Comparison of ENCODE assay signal across 1 cellular context in genomic region chr19:48965033-48965805, GRCh38.
A peak's percentile ranks its signal among the peaks of the same experiment; 100 is the strongest.
TF ChIP-seq lines count a peak whose summit lies in the region.

Gene FTL (plus strand): TSS chr19:48965309. CDS start chr19:48965508, 199 bp downstream.

TF ChIP-seq in K562, 482 proteins besides CTCF, POLR2A, EP300 and RAD21 (continued from another document and continues in another):
- TF ChIP-seq ZNF408 (CRISPR knock-in tag; IDR thresholded peaks at IDR 0.05; ENCODE audit: low read depth) (no peak), POLR2H (tag; IDR thresholded peaks at IDR 0.05; ENCODE audit: low read depth) (peak; percentile 99), JUND (IDR thresholded peaks at IDR 0.05; ENCODE audit: borderline replicate concordance, low read depth, low read length) (peak; percentile 59; the same call in 1 of the 2 replicates), JUND (tag; IDR thresholded peaks at IDR 0.05; ENCODE audit: borderline replicate concordance, low read depth, low read length) (peak; percentile 30; the same call in 1 of the 3 replicates), ATF1 (CRISPR knock-in tag; IDR thresholded peaks at IDR 0.05) (no peak), ATF1 (tag; IDR thresholded peaks at IDR 0.05) (peak; percentile 45), ZNF347 (CRISPR knock-in tag; IDR thresholded peaks at IDR 0.05; ENCODE audit: low read depth) (no peak), DNMT1 (IDR thresholded peaks at IDR 0.05) (peak; percentile 98), FOXK2 (conservative IDR thresholded peaks at IDR 0.05 in 1 of 2, IDR thresholded peaks at IDR 0.05 in 1 of 2; ENCODE audit: low read depth in 2 of 2) (peak; percentile 87 to 90; a peak in 3 of 4 replicates), NR4A1 (CRISPR knock-in tag; IDR thresholded peaks at IDR 0.05) (no peak), NR4A1 (tag; IDR thresholded peaks at IDR 0.05) (0 out of 2 replicates have a peak, but pooled peaks have one; percentile 31), ZNF445 (CRISPR knock-in tag; IDR thresholded peaks at IDR 0.05; ENCODE audit: low read depth) (no peak), GABPB2 (CRISPR knock-in tag; conservative IDR thresholded peaks at IDR 0.05) (no peak), CBFA2T2 (conservative IDR thresholded peaks at IDR 0.05) (no peak), ZFX (CRISPR knock-in tag; IDR thresholded peaks at IDR 0.05) (peak; percentile 61), ZBTB26 (CRISPR knock-in tag; IDR thresholded peaks at IDR 0.05) (peak; percentile 89), CEBPG (CRISPR knock-in tag; IDR thresholded peaks at IDR 0.05) (peak; percentile 50; the same call in 1 of the 2 replicates), CEBPG (tag; conservative IDR thresholded peaks at IDR 0.05 in 1 of 2, IDR thresholded peaks at IDR 0.05 in 1 of 2) (peak; percentile 76 to 85; a peak in 3 of 4 replicates), CHD2 (IDR thresholded peaks at IDR 0.05; ENCODE audit: low read depth, low read length) (peak; percentile 8; the same call in 1 of the 2 replicates), GTF2E2 (tag; IDR thresholded peaks at IDR 0.05) (peak; percentile 99), ARID3B (CRISPR knock-in tag; IDR thresholded peaks at IDR 0.05; ENCODE audit: borderline replicate concordance) (no peak), ZNF197 (CRISPR knock-in tag; IDR thresholded peaks at IDR 0.05; ENCODE audit: low read depth) (peak; percentile 54; the same call in 1 of the 2 replicates), ZNF282 (CRISPR knock-in tag; IDR thresholded peaks at IDR 0.05) (peak; percentile 95; the same call in 1 of the 2 replicates), STAT6 (CRISPR knock-in tag; IDR thresholded peaks at IDR 0.05) (peak; percentile 81; the same call in 1 of the 2 replicates), VEZF1 (CRISPR knock-in tag; IDR thresholded peaks at IDR 0.05) (peak; percentile 96), SPI1 (IDR thresholded peaks at IDR 0.05; ENCODE audit: borderline replicate concordance, low read depth, low read length) (peak; percentile 6; the same call in 1 of the 2 replicates), HMGN3 (IDR thresholded peaks at IDR 0.05; ENCODE audit: borderline replicate concordance, extremely low read depth, insufficient read length, low read depth, low read length) (peak; percentile 81), WHSC1 (IDR thresholded peaks at IDR 0.05; ENCODE audit: low read length) (no peak), MYBL2 (IDR thresholded peaks at IDR 0.05; ENCODE audit: low read depth) (no peak), MYBL2 (CRISPR knock-in tag; IDR thresholded peaks at IDR 0.05; ENCODE audit: borderline replicate concordance) (no peak), PRMT5 (CRISPR knock-in tag; IDR thresholded peaks at IDR 0.05) (no peak), PKNOX1 (IDR thresholded peaks at IDR 0.05) (peak; percentile 36), CEBPB (tag; IDR thresholded peaks at IDR 0.05) (peak; percentile 89), HMBOX1 (IDR thresholded peaks at IDR 0.05) (peak; percentile 18; the same call in 1 of the 2 replicates), TCFL5 (CRISPR knock-in tag; conservative IDR thresholded peaks at IDR 0.05) (no peak), ZNF12 (CRISPR knock-in tag; IDR thresholded peaks at IDR 0.05) (peak; percentile 79), TAF15 (IDR thresholded peaks at IDR 0.05; ENCODE audit: low read depth, low read length) (0 out of 2 replicates have a peak, but pooled peaks have one; percentile 17), ZKSCAN8 (CRISPR knock-in tag; IDR thresholded peaks at IDR 0.05) (no peak), ARID2 (IDR thresholded peaks at IDR 0.05) (no peak), BCOR (IDR thresholded peaks at IDR 0.05) (peak; percentile 42), ZNF740 (CRISPR knock-in tag; IDR thresholded peaks at IDR 0.05) (peak; percentile 87), ZNF740 (tag; IDR thresholded peaks at IDR 0.05) (peak in 1 of 2 experiments; percentile 69; a peak in 1 of 4 replicates), ETS1 (conservative IDR thresholded peaks at IDR 0.05; ENCODE audit: control insufficient read depth, low read depth, low read length) (peak; percentile 91), EP400 (IDR thresholded peaks at IDR 0.05) (peak; percentile 80), SAP30 (IDR thresholded peaks at IDR 0.05; ENCODE audit: borderline replicate concordance, insufficient read depth, low read depth, low read length, poor library complexity, severe bottlenecking) (peak; percentile 83), MBD1 (CRISPR knock-in tag; IDR thresholded peaks at IDR 0.05) (no peak), CREB3L1 (IDR thresholded peaks at IDR 0.05; ENCODE audit: borderline replicate concordance, low read depth) (peak; percentile 84), POU5F1 (IDR thresholded peaks at IDR 0.05; ENCODE audit: borderline replicate concordance, low read depth, low read length, partially characterized antibody) (no peak), SRSF3 (IDR thresholded peaks at IDR 0.05; ENCODE audit: insufficient read depth, low read length) (peak; percentile 80; the same call in 1 of the 2 replicates), CBFB (CRISPR knock-in tag; IDR thresholded peaks at IDR 0.05) (peak; percentile 82; the same call in 1 of the 2 replicates), ZNF507 (tag; conservative IDR thresholded peaks at IDR 0.05) (no peak)
